In the genomic region with DNA sequence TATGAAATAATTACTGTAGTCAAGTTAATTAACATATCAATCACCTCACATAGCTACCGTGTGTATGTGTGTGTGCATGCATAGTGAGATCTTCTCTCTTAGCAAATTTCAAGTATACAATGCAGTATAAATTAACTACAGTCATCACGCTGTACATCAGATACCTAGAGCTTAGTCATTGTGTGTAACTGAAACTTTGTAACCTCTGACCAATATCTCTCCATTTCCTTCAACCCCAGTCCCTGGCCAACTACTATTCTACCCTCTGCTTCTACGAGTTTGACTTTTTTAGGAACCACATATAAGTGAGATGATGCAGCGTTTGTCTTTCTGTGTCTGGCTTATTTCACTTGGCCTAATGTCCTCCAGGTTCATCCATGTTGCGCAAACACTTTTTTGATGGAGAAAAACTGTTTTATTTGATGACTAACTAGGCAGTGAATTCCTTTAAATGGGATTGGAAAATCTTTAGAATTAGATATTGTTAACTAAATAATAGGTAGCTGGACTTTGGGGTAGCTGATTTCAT, we compare ENCODE assay signal across 27 cellular contexts.
"Had no signal": no experiment of that assay in that cellular context is flagged by ENCODE, and none has a peak within 500 bp of the region (broad histone marks: within the 10 kb centered on the region; RNA-seq: fewer than 3 reads in every experiment).

No MANE protein-coding gene starts in this region.

- H3K27ac ChIP-seq: coronary artery, esophagus squamous epithelium, gastrocnemius medialis, neutrophil, parathyroid adenoma, stomach, thyroid gland, vagina had no signal

- H3K4me1 ChIP-seq: esophagus squamous epithelium, gastrocnemius medialis, parathyroid adenoma, stomach, thyroid gland, vagina had no signal

- H3K4me3 ChIP-seq: coronary artery, esophagus squamous epithelium, gastrocnemius medialis, lung, mucosa of descending colon, stomach, thyroid gland, vagina had no signal

- H3K36me3 ChIP-seq: esophagus squamous epithelium, gastrocnemius medialis, neutrophil, stomach, thyroid gland, vagina had no signal

- H3K9me3 ChIP-seq: esophagus squamous epithelium, gastrocnemius medialis, mucosa of descending colon, neutrophil, stomach, thyroid gland, vagina had no signal

- ATAC-seq: effector memory CD8-positive, alpha-beta T cell; gastrocnemius medialis; left lobe of liver; mucosa of descending colon; natural killer cell treated with Interleukin-12 subunit alpha and Interleukin-12 subunit beta and Interleukin-15 and Interleukin-18, amount 100 ng/mL, for 72 hours; sciatic nerve; stimulated activated effector memory CD8-positive, alpha-beta T cell treated with anti-CD3 and anti-CD28 coated beads, Interleukin-12 subunit alpha, Interleukin-12 subunit beta, amount 100 ng/mL, for 72 hours had no signal

- H3K27me3 ChIP-seq: esophagus squamous epithelium, gastrocnemius medialis, neutrophil, stomach, thyroid gland, vagina had no signal

- DNase-seq: effector memory CD8-positive, alpha-beta T cell; erythroblast; esophagus squamous epithelium; foreskin fibroblast; gastrocnemius medialis; kidney; mesenchymal stem cell; mucosa of descending colon; naive B cell; stimulated activated CD4-positive, alpha-beta T cell treated with anti-CD3 and anti-CD28 coated beads, Interleukin-2, amount 100 ng/mL, for 24 hours; stimulated activated CD4-positive, alpha-beta T cell treated with anti-CD3 and anti-CD28 coated beads, Interleukin-4, amount 100 ng/mL, for 24 hours; stimulated activated naive CD4-positive, alpha-beta T cell treated with Interleukin-2 at 50 U/mL for 16 hours; stomach; thyroid gland; trophoblast cell had no signal

- H3K36me3 Mint-ChIP-seq: mesothelial cell of epicardium; naive B cell; natural killer cell treated with Interleukin-12 subunit alpha and Interleukin-12 subunit beta and Interleukin-15 and Interleukin-18, amount 100 ng/mL, for 72 hours; stimulated activated effector memory CD8-positive, alpha-beta T cell treated with anti-CD3 and anti-CD28 coated beads, Interleukin-12 subunit alpha, Interleukin-12 subunit beta, amount 100 ng/mL, for 72 hours had no signal

- H3K4me1 Mint-ChIP-seq: mesothelial cell of epicardium; naive B cell; neural crest cell; stimulated activated effector memory CD8-positive, alpha-beta T cell treated with anti-CD3 and anti-CD28 coated beads, Interleukin-12 subunit alpha, Interleukin-12 subunit beta, amount 100 ng/mL, for 72 hours had no signal

- H3K4me3 Mint-ChIP-seq: effector memory CD8-positive, alpha-beta T cell; mesothelial cell of epicardium; natural killer cell treated with Interleukin-12 subunit alpha and Interleukin-12 subunit beta and Interleukin-15 and Interleukin-18, amount 100 ng/mL, for 72 hours; neural crest cell; stimulated activated effector memory CD8-positive, alpha-beta T cell treated with anti-CD3 and anti-CD28 coated beads, Interleukin-12 subunit alpha, Interleukin-12 subunit beta, amount 100 ng/mL, for 72 hours had no signal

- H3K27ac Mint-ChIP-seq: effector memory CD8-positive, alpha-beta T cell; mesothelial cell of epicardium; naive B cell; natural killer cell treated with Interleukin-12 subunit alpha and Interleukin-12 subunit beta and Interleukin-15 and Interleukin-18, amount 100 ng/mL, for 72 hours; progenitor cell of endocrine pancreas; stimulated activated effector memory CD8-positive, alpha-beta T cell treated with anti-CD3 and anti-CD28 coated beads, Interleukin-12 subunit alpha, Interleukin-12 subunit beta, amount 100 ng/mL, for 72 hours had no signal

- H3K9me3 Mint-ChIP-seq: mesothelial cell of epicardium; natural killer cell treated with Interleukin-12 subunit alpha and Interleukin-12 subunit beta and Interleukin-15 and Interleukin-18, amount 100 ng/mL, for 72 hours; neural crest cell; stimulated activated effector memory CD8-positive, alpha-beta T cell treated with anti-CD3 and anti-CD28 coated beads, Interleukin-12 subunit alpha, Interleukin-12 subunit beta, amount 100 ng/mL, for 72 hours had no signal
